In genomic region chr11:28107726-28108618, GRCh38 we compare ENCODE assay signal across 1 cellular context.
TF ChIP-seq lines count a peak whose summit lies in the region.

KIF18A (minus strand) TSS chr11:28108156; CDS start chr11:28097947, 10,209 bp downstream.
METTL15 (plus strand) TSS chr11:28108388; CDS start chr11:28113335, 4,947 bp downstream.

TF ChIP-seq in GM12878, 131 proteins besides CTCF, POLR2A, EP300 and RAD21 (continued from another document and continues in another):
- TF ChIP-seq PRDM15 (CRISPR knock-in tag; IDR thresholded peaks at IDR 0.05) (no peak), IKZF1 (conservative IDR thresholded peaks at IDR 0.05) (peak; percentile 36; the same call in 1 of the 2 replicates), SPI1 (IDR thresholded peaks at IDR 0.05; ENCODE audit: borderline replicate concordance, insufficient read depth, low read depth, low read length) (no peak), MTA3 (IDR thresholded peaks at IDR 0.05; ENCODE audit: borderline replicate concordance, low read length) (no peak), ELK1 (IDR thresholded peaks at IDR 0.05; ENCODE audit: low read depth, low read length) (peak; percentile 70; the same call in 1 of the 2 replicates), MXI1 (IDR thresholded peaks at IDR 0.05; ENCODE audit: low read depth, low read length) (peak; percentile 97), MLLT1 (IDR thresholded peaks at IDR 0.05) (peak; percentile 82; the same call in 1 of the 2 replicates), PAX5 (IDR thresholded peaks at IDR 0.05; ENCODE audit: borderline replicate concordance, low read depth, low read length) (peak; percentile 83; the same call in 1 of the 2 replicates), NBN (IDR thresholded peaks at IDR 0.05) (peak; percentile 81; the same call in 1 of the 2 replicates), RB1 (IDR thresholded peaks at IDR 0.05; ENCODE audit: borderline replicate concordance) (peak; percentile 97; the same call in 1 of the 2 replicates), ASH2L (IDR thresholded peaks at IDR 0.05; ENCODE audit: borderline replicate concordance, low read depth) (peak; percentile 85; the same call in 1 of the 2 replicates), IRF4 (IDR thresholded peaks at IDR 0.05; ENCODE audit: low read depth, low read length) (no peak), SIN3A (IDR thresholded peaks at IDR 0.05; ENCODE audit: low read depth, low read length) (peak; percentile 100), JUNB (IDR thresholded peaks at IDR 0.05) (no peak), ZBTB33 (IDR thresholded peaks at IDR 0.05) (no peak), YBX1 (IDR thresholded peaks at IDR 0.05) (no peak), NFXL1 (IDR thresholded peaks at IDR 0.05; ENCODE audit: borderline replicate concordance) (no peak), SUZ12 (IDR thresholded peaks at IDR 0.05; ENCODE audit: unreplicated experiment) (no peak), ZBED1 (IDR thresholded peaks at IDR 0.05; ENCODE audit: borderline replicate concordance) (no peak), MYC (IDR thresholded peaks at IDR 0.05; ENCODE audit: insufficient read depth, insufficient read length, insufficient replicate concordance, low read length, severe bottlenecking) (no peak), CEBPB (IDR thresholded peaks at IDR 0.05; ENCODE audit: borderline replicate concordance in 1 of 2, low read depth in 2 of 2, low read length in 2 of 2) (no peak), NR2F1 (conservative IDR thresholded peaks at IDR 0.05) (peak; percentile 58), TCF12 (IDR thresholded peaks at IDR 0.05; ENCODE audit: low read depth, low read length) (no peak), SMC3 (IDR thresholded peaks at IDR 0.05; ENCODE audit: borderline replicate concordance, low read length) (0 out of 2 replicates have a peak, but pooled peaks have one; percentile 8), TAF1 (IDR thresholded peaks at IDR 0.05; ENCODE audit: borderline replicate concordance, low read depth, low read length) (peak; percentile 8; the same call in 1 of the 2 replicates), SUPT20H (IDR thresholded peaks at IDR 0.05; ENCODE audit: borderline replicate concordance, control insufficient read depth, low read depth, low read length) (no peak), STAT3 (IDR thresholded peaks at IDR 0.05; ENCODE audit: low read depth, low read length) (no peak), RBBP5 (conservative IDR thresholded peaks at IDR 0.05) (0 out of 2 replicates have a peak, but pooled peaks have one; percentile 17), ATF2 (IDR thresholded peaks at IDR 0.05; ENCODE audit: low read length) (no peak), NRF1 (conservative IDR thresholded peaks at IDR 0.05; ENCODE audit: low read depth, low read length) (peak; percentile 80), SKIL (IDR thresholded peaks at IDR 0.05; ENCODE audit: low read depth, poor library complexity, severe bottlenecking) (peak; percentile 21), IKZF2 (IDR thresholded peaks at IDR 0.05) (no peak; a peak in 1 of 4 replicates), ZNF384 (IDR thresholded peaks at IDR 0.05; ENCODE audit: borderline replicate concordance, low read depth, low read length) (no peak), BCL3 (IDR thresholded peaks at IDR 0.05; ENCODE audit: borderline replicate concordance, insufficient read depth, low read depth, low read length, poor library complexity, severe bottlenecking) (no peak), USF2 (IDR thresholded peaks at IDR 0.05; ENCODE audit: borderline replicate concordance, low read depth, low read length) (no peak), SREBF1 (IDR thresholded peaks at IDR 0.05; ENCODE audit: low read length) (no peak), RFX5 (IDR thresholded peaks at IDR 0.05; ENCODE audit: low read depth, low read length) (peak; percentile 70), STAT1 (conservative IDR thresholded peaks at IDR 0.05) (no peak; the same call in 1 of the 2 replicates), CEBPZ (IDR thresholded peaks at IDR 0.05; ENCODE audit: low read depth, low read length) (no peak), BACH1 (IDR thresholded peaks at IDR 0.05; ENCODE audit: borderline replicate concordance) (peak; percentile 53; the same call in 1 of the 2 replicates), RUNX3 (IDR thresholded peaks at IDR 0.05; ENCODE audit: low read length) (peak; percentile 96), LARP7 (IDR thresholded peaks at IDR 0.05) (0 out of 2 replicates have a peak, but pooled peaks have one; percentile 15), EED (IDR thresholded peaks at IDR 0.05; ENCODE audit: low read depth) (no peak), MEF2A (IDR thresholded peaks at IDR 0.05; ENCODE audit: insufficient read depth, low read depth, low read length) (no peak), TARDBP (IDR thresholded peaks at IDR 0.05; ENCODE audit: borderline replicate concordance) (no peak), ZNF622 (IDR thresholded peaks at IDR 0.05) (no peak)
